In genomic region chr2:19989681-19990415, GRCh38 we compare ENCODE assay signal across 1 cellular context.
A peak's percentile ranks its signal among the peaks of the same experiment; 100 is the strongest.
TF ChIP-seq lines count a peak whose summit lies in the region.

TSS of gene WDR35 (minus strand) at chr2:19990105. CDS start at chr2:19990015, 90 bp downstream.

TF ChIP-seq in HepG2, 621 proteins besides CTCF, POLR2A, EP300 and RAD21 (continued from another document and continues in another):
- TF ChIP-seq ZUFSP (CRISPR knock-in tag; IDR thresholded peaks at IDR 0.05; ENCODE audit: borderline replicate concordance) (no peak), KDM5B (CRISPR knock-in tag; IDR thresholded peaks at IDR 0.05; ENCODE audit: borderline replicate concordance) (peak; percentile 98), PITX1 (CRISPR knock-in tag; IDR thresholded peaks at IDR 0.05) (peak; percentile 81), ZNF234 (CRISPR knock-in tag; conservative IDR thresholded peaks at IDR 0.05) (peak; percentile 87; the same call in 1 of the 2 replicates), ZNF569 (CRISPR knock-in tag; IDR thresholded peaks at IDR 0.05; ENCODE audit: borderline replicate concordance) (no peak), RFXAP (CRISPR knock-in tag; IDR thresholded peaks at IDR 0.05; ENCODE audit: borderline replicate concordance) (peak; percentile 89), ARNT2 (CRISPR knock-in tag; IDR thresholded peaks at IDR 0.05; ENCODE audit: low read depth) (peak; percentile 98), KAT7 (CRISPR knock-in tag; IDR thresholded peaks at IDR 0.05; ENCODE audit: borderline replicate concordance) (peak; percentile 64; the same call in 1 of the 2 replicates), ZNF205 (CRISPR knock-in tag; IDR thresholded peaks at IDR 0.05) (peak; percentile 61; the same call in 1 of the 2 replicates), CREB3 (CRISPR knock-in tag; IDR thresholded peaks at IDR 0.05) (peak; percentile 94), ZNF264 (CRISPR knock-in tag; IDR thresholded peaks at IDR 0.05) (peak; percentile 86; the same call in 1 of the 2 replicates), PRDM4 (CRISPR knock-in tag; IDR thresholded peaks at IDR 0.05; ENCODE audit: borderline replicate concordance) (no peak), SAP130 (CRISPR knock-in tag; IDR thresholded peaks at IDR 0.05; ENCODE audit: low read depth) (peak; percentile 98), FIP1L1 (IDR thresholded peaks at IDR 0.05; ENCODE audit: borderline replicate concordance, insufficient read depth, low read depth, low read length) (peak; percentile 43; the same call in 1 of the 2 replicates), ZNF563 (CRISPR knock-in tag; IDR thresholded peaks at IDR 0.05) (peak; percentile 95), MTA1 (CRISPR knock-in tag; IDR thresholded peaks at IDR 0.05; ENCODE audit: borderline replicate concordance) (no peak), ZNF10 (CRISPR knock-in tag; IDR thresholded peaks at IDR 0.05; ENCODE audit: borderline replicate concordance, low read depth) (no peak), ZNF761 (CRISPR knock-in tag; conservative IDR thresholded peaks at IDR 0.05) (no peak; the same call in 1 of the 2 replicates), CENPX (CRISPR knock-in tag; IDR thresholded peaks at IDR 0.05) (no peak), SMC3 (IDR thresholded peaks at IDR 0.05; ENCODE audit: low read length) (no peak), ZNF124 (CRISPR knock-in tag; IDR thresholded peaks at IDR 0.05) (peak; percentile 64; the same call in 1 of the 2 replicates), ZNF878 (CRISPR knock-in tag; IDR thresholded peaks at IDR 0.05) (no peak), ZNF770 (CRISPR knock-in tag; IDR thresholded peaks at IDR 0.05) (no peak), ZSCAN12 (CRISPR knock-in tag; IDR thresholded peaks at IDR 0.05) (peak; percentile 71; the same call in 1 of the 2 replicates), SP140L (CRISPR knock-in tag; IDR thresholded peaks at IDR 0.05; ENCODE audit: borderline replicate concordance) (no peak), FOXK1 (CRISPR knock-in tag; IDR thresholded peaks at IDR 0.05; ENCODE audit: borderline replicate concordance, low read depth) (peak; percentile 76), RARG (CRISPR knock-in tag; IDR thresholded peaks at IDR 0.05; ENCODE audit: low read depth) (no peak; the same call in 1 of the 2 replicates), CC2D1A (CRISPR knock-in tag; IDR thresholded peaks at IDR 0.05) (no peak), ZNF879 (CRISPR knock-in tag; IDR thresholded peaks at IDR 0.05) (peak; percentile 93)
- TF ChIP-seq, protein P1, sequence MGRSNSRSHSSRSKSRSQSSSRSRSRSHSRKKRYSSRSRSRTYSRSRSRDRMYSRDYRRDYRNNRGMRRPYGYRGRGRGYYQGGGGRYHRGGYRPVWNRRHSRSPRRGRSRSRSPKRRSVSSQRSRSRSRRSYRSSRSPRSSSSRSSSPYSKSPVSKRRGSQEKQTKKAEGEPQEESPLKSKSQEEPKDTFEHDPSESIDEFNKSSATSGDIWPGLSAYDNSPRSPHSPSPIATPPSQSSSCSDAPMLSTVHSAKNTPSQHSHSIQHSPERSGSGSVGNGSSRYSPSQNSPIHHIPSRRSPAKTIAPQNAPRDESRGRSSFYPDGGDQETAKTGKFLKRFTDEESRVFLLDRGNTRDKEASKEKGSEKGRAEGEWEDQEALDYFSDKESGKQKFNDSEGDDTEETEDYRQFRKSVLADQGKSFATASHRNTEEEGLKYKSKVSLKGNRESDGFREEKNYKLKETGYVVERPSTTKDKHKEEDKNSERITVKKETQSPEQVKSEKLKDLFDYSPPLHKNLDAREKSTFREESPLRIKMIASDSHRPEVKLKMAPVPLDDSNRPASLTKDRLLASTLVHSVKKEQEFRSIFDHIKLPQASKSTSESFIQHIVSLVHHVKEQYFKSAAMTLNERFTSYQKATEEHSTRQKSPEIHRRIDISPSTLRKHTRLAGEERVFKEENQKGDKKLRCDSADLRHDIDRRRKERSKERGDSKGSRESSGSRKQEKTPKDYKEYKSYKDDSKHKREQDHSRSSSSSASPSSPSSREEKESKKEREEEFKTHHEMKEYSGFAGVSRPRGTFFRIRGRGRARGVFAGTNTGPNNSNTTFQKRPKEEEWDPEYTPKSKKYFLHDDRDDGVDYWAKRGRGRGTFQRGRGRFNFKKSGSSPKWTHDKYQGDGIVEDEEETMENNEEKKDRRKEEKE (IDR thresholded peaks at IDR 0.05): no peak
- TF ChIP-seq, protein P2, sequence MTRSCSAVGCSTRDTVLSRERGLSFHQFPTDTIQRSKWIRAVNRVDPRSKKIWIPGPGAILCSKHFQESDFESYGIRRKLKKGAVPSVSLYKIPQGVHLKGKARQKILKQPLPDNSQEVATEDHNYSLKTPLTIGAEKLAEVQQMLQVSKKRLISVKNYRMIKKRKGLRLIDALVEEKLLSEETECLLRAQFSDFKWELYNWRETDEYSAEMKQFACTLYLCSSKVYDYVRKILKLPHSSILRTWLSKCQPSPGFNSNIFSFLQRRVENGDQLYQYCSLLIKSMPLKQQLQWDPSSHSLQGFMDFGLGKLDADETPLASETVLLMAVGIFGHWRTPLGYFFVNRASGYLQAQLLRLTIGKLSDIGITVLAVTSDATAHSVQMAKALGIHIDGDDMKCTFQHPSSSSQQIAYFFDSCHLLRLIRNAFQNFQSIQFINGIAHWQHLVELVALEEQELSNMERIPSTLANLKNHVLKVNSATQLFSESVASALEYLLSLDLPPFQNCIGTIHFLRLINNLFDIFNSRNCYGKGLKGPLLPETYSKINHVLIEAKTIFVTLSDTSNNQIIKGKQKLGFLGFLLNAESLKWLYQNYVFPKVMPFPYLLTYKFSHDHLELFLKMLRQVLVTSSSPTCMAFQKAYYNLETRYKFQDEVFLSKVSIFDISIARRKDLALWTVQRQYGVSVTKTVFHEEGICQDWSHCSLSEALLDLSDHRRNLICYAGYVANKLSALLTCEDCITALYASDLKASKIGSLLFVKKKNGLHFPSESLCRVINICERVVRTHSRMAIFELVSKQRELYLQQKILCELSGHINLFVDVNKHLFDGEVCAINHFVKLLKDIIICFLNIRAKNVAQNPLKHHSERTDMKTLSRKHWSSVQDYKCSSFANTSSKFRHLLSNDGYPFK (CRISPR knock-in tag; IDR thresholded peaks at IDR 0.05; ENCODE audit: borderline replicate concordance): peak; percentile 92
- TF ChIP-seq, protein P3, sequence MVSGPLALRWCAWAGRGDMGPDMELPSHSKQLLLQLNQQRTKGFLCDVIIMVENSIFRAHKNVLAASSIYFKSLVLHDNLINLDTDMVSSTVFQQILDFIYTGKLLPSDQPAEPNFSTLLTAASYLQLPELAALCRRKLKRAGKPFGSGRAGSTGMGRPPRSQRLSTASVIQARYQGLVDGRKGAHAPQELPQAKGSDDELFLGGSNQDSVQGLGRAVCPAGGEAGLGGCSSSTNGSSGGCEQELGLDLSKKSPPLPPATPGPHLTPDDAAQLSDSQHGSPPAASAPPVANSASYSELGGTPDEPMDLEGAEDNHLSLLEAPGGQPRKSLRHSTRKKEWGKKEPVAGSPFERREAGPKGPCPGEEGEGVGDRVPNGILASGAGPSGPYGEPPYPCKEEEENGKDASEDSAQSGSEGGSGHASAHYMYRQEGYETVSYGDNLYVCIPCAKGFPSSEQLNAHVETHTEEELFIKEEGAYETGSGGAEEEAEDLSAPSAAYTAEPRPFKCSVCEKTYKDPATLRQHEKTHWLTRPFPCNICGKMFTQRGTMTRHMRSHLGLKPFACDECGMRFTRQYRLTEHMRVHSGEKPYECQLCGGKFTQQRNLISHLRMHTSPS (CRISPR knock-in tag; IDR thresholded peaks at IDR 0.05; ENCODE audit: low read depth): peak; percentile 95
- TF ChIP-seq, protein P4, sequence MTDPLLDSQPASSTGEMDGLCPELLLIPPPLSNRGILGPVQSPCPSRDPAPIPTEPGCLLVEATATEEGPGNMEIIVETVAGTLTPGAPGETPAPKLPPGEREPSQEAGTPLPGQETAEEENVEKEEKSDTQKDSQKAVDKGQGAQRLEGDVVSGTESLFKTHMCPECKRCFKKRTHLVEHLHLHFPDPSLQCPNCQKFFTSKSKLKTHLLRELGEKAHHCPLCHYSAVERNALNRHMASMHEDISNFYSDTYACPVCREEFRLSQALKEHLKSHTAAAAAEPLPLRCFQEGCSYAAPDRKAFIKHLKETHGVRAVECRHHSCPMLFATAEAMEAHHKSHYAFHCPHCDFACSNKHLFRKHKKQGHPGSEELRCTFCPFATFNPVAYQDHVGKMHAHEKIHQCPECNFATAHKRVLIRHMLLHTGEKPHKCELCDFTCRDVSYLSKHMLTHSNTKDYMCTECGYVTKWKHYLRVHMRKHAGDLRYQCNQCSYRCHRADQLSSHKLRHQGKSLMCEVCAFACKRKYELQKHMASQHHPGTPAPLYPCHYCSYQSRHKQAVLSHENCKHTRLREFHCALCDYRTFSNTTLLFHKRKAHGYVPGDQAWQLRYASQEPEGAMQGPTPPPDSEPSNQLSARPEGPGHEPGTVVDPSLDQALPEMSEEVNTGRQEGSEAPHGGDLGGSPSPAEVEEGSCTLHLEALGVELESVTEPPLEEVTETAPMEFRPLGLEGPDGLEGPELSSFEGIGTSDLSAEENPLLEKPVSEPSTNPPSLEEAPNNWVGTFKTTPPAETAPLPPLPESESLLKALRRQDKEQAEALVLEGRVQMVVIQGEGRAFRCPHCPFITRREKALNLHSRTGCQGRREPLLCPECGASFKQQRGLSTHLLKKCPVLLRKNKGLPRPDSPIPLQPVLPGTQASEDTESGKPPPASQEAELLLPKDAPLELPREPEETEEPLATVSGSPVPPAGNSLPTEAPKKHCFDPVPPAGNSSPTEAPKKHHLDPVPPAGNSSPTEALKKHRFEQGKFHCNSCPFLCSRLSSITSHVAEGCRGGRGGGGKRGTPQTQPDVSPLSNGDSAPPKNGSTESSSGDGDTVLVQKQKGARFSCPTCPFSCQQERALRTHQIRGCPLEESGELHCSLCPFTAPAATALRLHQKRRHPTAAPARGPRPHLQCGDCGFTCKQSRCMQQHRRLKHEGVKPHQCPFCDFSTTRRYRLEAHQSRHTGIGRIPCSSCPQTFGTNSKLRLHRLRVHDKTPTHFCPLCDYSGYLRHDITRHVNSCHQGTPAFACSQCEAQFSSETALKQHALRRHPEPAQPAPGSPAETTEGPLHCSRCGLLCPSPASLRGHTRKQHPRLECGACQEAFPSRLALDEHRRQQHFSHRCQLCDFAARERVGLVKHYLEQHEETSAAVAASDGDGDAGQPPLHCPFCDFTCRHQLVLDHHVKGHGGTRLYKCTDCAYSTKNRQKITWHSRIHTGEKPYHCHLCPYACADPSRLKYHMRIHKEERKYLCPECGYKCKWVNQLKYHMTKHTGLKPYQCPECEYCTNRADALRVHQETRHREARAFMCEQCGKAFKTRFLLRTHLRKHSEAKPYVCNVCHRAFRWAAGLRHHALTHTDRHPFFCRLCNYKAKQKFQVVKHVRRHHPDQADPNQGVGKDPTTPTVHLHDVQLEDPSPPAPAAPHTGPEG (CRISPR knock-in tag; IDR thresholded peaks at IDR 0.05): peak; percentile 95
